Comparison of ENCODE assay signal across 15 cellular contexts in genomic region chr2:158725496-158725895, GRCh38.
DNase-seq lines count a peak whose midpoint lies in the region; ATAC-seq and TF ChIP-seq lines count a peak whose summit lies in the region.
"Had no signal": no experiment of that assay in that cellular context is flagged by ENCODE, and none has a peak within 500 bp of the region (broad histone marks: within the 10 kb centered on the region; RNA-seq: fewer than 3 reads in every experiment).

No MANE protein-coding gene starts in this region.

- H3K27me3 ChIP-seq in left ventricle myocardium inferior (ENCODE audit: low read depth) = no peaks in the 10 kb centered on the region
- H3K27me3 ChIP-seq: vagina had no signal

- H3K27me3 Mint-ChIP-seq in glutamatergic neuron (ENCODE audit: unreplicated experiment) = peaks cover 5% of the 10 kb centered on the region
- H3K27me3 Mint-ChIP-seq in type B pancreatic cell = peaks cover 8% of the 10 kb centered on the region
- no peaks in the 10 kb centered on the region for H3K27me3 Mint-ChIP-seq in activated T-helper 2 cell treated with anti-CD3 and anti-CD28 coated beads, Interferon-gamma antibody, Interleukin-2, Interleukin-4, amounts not matched to agents 10 μg/mL and 5 μg/mL and 100 μg/mL, durations not matched to agents 14 hours and 24 hours and 36 hours (ENCODE audit: low read depth)

- H3K27ac ChIP-seq in left ventricle myocardium inferior (replicated peaks) = no peak overlapping the region
- H3K27ac ChIP-seq: vagina, VCaP had no signal

- H3K36me3 ChIP-seq in left ventricle myocardium inferior = no peaks in the 10 kb centered on the region
- H3K36me3 ChIP-seq: vagina had no signal

- intact Hi-C loops in cardiac septum (cut with DNase I) (no loop called here), left ventricle myocardium inferior (cut with micrococcal nuclease) (no loop called here)
- intact Hi-C loops in activated T-helper 2 cell treated with anti-CD3 and anti-CD28 coated beads, Interferon-gamma antibody, Interleukin-2, Interleukin-4, amounts not matched to agents 10 μg/mL and 5 μg/mL and 100 μg/mL, durations not matched to agents 14 hours and 24 hours and 36 hours (cut with micrococcal nuclease) = no loop called here

- H3K4me1 Mint-ChIP-seq in glutamatergic neuron (ENCODE audit: low read depth, unreplicated experiment) (peaks cover 20% of the 10 kb centered on the region), type B pancreatic cell (ENCODE audit: unreplicated experiment) (peaks cover 42% of the 10 kb centered on the region)
- no peaks in the 10 kb centered on the region for H3K4me1 Mint-ChIP-seq in activated T-helper 2 cell treated with anti-CD3 and anti-CD28 coated beads, Interferon-gamma antibody, Interleukin-2, Interleukin-4, amounts not matched to agents 10 μg/mL and 5 μg/mL and 100 μg/mL, durations not matched to agents 14 hours and 24 hours and 36 hours (ENCODE audit: low read depth)

- peaks cover 45% of the 10 kb centered on the region for H3K4me1 ChIP-seq in left ventricle myocardium inferior

- no peaks in the 10 kb centered on the region for H3K9me3 ChIP-seq in left ventricle myocardium inferior (replicated peaks)
- H3K9me3 ChIP-seq: vagina had no signal

- H3K9me3 Mint-ChIP-seq in glutamatergic neuron (ENCODE audit: unreplicated experiment) = peaks cover 2% of the 10 kb centered on the region
- H3K9me3 Mint-ChIP-seq in type B pancreatic cell = no peaks in the 10 kb centered on the region
- H3K9me3 Mint-ChIP-seq in activated T-helper 2 cell treated with anti-CD3 and anti-CD28 coated beads, Interferon-gamma antibody, Interleukin-2, Interleukin-4, amounts not matched to agents 10 μg/mL and 5 μg/mL and 100 μg/mL, durations not matched to agents 14 hours and 24 hours and 36 hours = no peaks in the 10 kb centered on the region
- H3K9me3 Mint-ChIP-seq: neural crest cell had no signal

- H3K27ac Mint-ChIP-seq in glutamatergic neuron (ENCODE audit: unreplicated experiment) = peak overlapping the region; percentile 72
- H3K27ac Mint-ChIP-seq in type B pancreatic cell = peak overlapping the region; percentile 69
- H3K27ac Mint-ChIP-seq in activated T-helper 2 cell treated with anti-CD3 and anti-CD28 coated beads, Interferon-gamma antibody, Interleukin-2, Interleukin-4, amounts not matched to agents 10 μg/mL and 5 μg/mL and 100 μg/mL, durations not matched to agents 14 hours and 24 hours and 36 hours = no peak overlapping the region

- TF ChIP-seq CTCF in left ventricle myocardium inferior (IDR thresholded peaks at IDR 0.05; ENCODE audit: borderline replicate concordance) = no peak
- no peak for TF ChIP-seq CTCF in glutamatergic neuron (IDR thresholded peaks at IDR 0.05; ENCODE audit: partially characterized antibody, unreplicated experiment)
- TF ChIP-seq CTCF in type B pancreatic cell (conservative IDR thresholded peaks at IDR 0.05) = no peak

- DNase-seq in cardiac septum (ENCODE audit: low spot score) (peak; percentile 71), left ventricle myocardium inferior (no peak), NCI-H526 (lab: John Stamatoyannopoulos, UW) (peak; percentile 76 to 89), glutamatergic neuron (no peak), type B pancreatic cell (ENCODE audit: extremely low spot score, unreplicated experiment) (no peak), HPDE6-E6E7 (ENCODE audit: extremely low spot score) (no peak)
- no peak for DNase-seq in activated T-helper 2 cell treated with anti-CD3 and anti-CD28 coated beads, Interferon-gamma antibody, Interleukin-2, Interleukin-4, amounts not matched to agents 10 μg/mL and 5 μg/mL and 100 μg/mL, durations not matched to agents 14 hours and 24 hours and 36 hours (ENCODE audit: low spot score)
- DNase-seq: amniotic stem cell, dermis blood vessel endothelial cell, IMR-90, NCI-H226 had no signal

- no peak overlapping the region for H3K4me3 Mint-ChIP-seq in glutamatergic neuron (ENCODE audit: unreplicated experiment)
- no peak overlapping the region for H3K4me3 Mint-ChIP-seq in type B pancreatic cell
- H3K4me3 Mint-ChIP-seq in activated T-helper 2 cell treated with anti-CD3 and anti-CD28 coated beads, Interferon-gamma antibody, Interleukin-2, Interleukin-4, amounts not matched to agents 10 μg/mL and 5 μg/mL and 100 μg/mL, durations not matched to agents 14 hours and 24 hours and 36 hours (ENCODE audit: low read depth) = no peak overlapping the region
- H3K4me3 Mint-ChIP-seq: neural crest cell had no signal

- no peak for ATAC-seq in GM18858 (IDR thresholded peaks at IDR 0.05; ENCODE audit: unreplicated experiment)

- H3K36me3 Mint-ChIP-seq in glutamatergic neuron (ENCODE audit: unreplicated experiment) (no peaks in the 10 kb centered on the region), type B pancreatic cell (no peaks in the 10 kb centered on the region)
- H3K36me3 Mint-ChIP-seq in activated T-helper 2 cell treated with anti-CD3 and anti-CD28 coated beads, Interferon-gamma antibody, Interleukin-2, Interleukin-4, amounts not matched to agents 10 μg/mL and 5 μg/mL and 100 μg/mL, durations not matched to agents 14 hours and 24 hours and 36 hours (ENCODE audit: low read depth) = no peaks in the 10 kb centered on the region

- H3K4me3 ChIP-seq in left ventricle myocardium inferior = no peak overlapping the region
- H3K4me3 ChIP-seq: vagina had no signal

Comparison
In these comparisons a context has a peak if more than half of its experiments do, and no peak if none do; other contexts are left out.
1. DNase-seq: peak in cardiac septum (single experiment) and NCI-H526 (2 of 2); none in left ventricle myocardium inferior (single experiment), glutamatergic neuron (single experiment), type B pancreatic cell (single experiment), activated T-helper 2 cell treated with anti-CD3 and anti-CD28 coated beads, Interferon-gamma antibody, Interleukin-2, Interleukin-4, amounts not matched to agents 10 μg/mL and 5 μg/mL and 100 μg/mL, durations not matched to agents 14 hours and 24 hours and 36 hours (single experiment) and HPDE6-E6E7 (single experiment).